Comparison of ENCODE assay signal across 19 cellular contexts in genomic region chr22:16818538-16818937, GRCh38. TPM values are rescaled to one million over a fixed set of nuclear protein-coding genes. Genes with fewer than 3 reads are reported as not detected.
DNase-seq lines count a peak whose midpoint lies in the region; ATAC-seq, FAIRE-seq and TF ChIP-seq lines count a peak whose summit lies in the region.
"Had no signal": no experiment of that assay in that cellular context is flagged by ENCODE, and none has a peak within 500 bp of the region (broad histone marks: within the 10 kb centered on the region; RNA-seq: fewer than 3 reads in every experiment).

No MANE protein-coding gene starts in this region.

- H3K27ac ChIP-seq in K562 (ENCODE audit: extremely low read depth, low read depth, low read length) = no peak overlapping the region
- H3K27ac ChIP-seq: BLaER1 had no signal

- no TSS peak for BruUV-seq in K562 (replicated peaks; lab: Mats Ljungman, UMichigan)

- no peak for DNase-seq in Right ventricle myocardium inferior (ENCODE audit: missing footprints)
- DNase-seq in left ventricle myocardium superior = no peak
- DNase-seq in NAMALWA (ENCODE audit: low spot score) = peak; percentile 5
- peak in 3 of 4 experiments; percentile 14 to 29 (median 27) for DNase-seq in K562 (ENCODE audit: extremely low read depth in 1 of 4, low spot score in 3 of 4)
- no peak for DNase-seq in natural killer cell
- no peak for DNase-seq in NCI-H446 (lab: John Stamatoyannopoulos, UW)
- DNase-seq in NCI-H2107 treated with DMSO at 0.1 percent for 48 hours (lab: John Stamatoyannopoulos, UW; ENCODE audit: unreplicated experiment) = no peak
- DNase-seq: 8988T; AML-193; CD4-positive, alpha-beta T cell; DMS79; EL; GOT3 had no signal

- H3K9ac ChIP-seq in K562 (ENCODE audit: insufficient read depth in 1 of 2, low read depth in 2 of 2, low read length in 2 of 2) = no peak overlapping the region
- H3K9ac ChIP-seq: BLaER1 had no signal

- no peaks in the 10 kb centered on the region for H3K4me1 Mint-ChIP-seq in natural killer cell

- H3K4me1 ChIP-seq in K562 (replicated peaks in 1 of 2; ENCODE audit: control insufficient read depth in 2 of 2, insufficient read depth in 2 of 2, low read length in 2 of 2) = no peaks in the 10 kb centered on the region
- H3K4me1 ChIP-seq: HAP-1 had no signal

- ATAC-seq in Right ventricle myocardium inferior (peak; percentile 31), left ventricle myocardium superior (no peak), K562 (peak; percentile 47), natural killer cell (no peak)
- ATAC-seq: HepG2 had no signal

- no peaks in the 10 kb centered on the region for H3K36me3 Mint-ChIP-seq in natural killer cell

- H3K4me2 ChIP-seq in K562 (ENCODE audit: insufficient read depth, low read length) = no peak overlapping the region

- intact Hi-C loops in Right ventricle myocardium inferior (cut with DNase I) = no loop called here
- intact Hi-C loops in left ventricle myocardium superior (cut with micrococcal nuclease) = no loop called here
- intact Hi-C loops in K562 (cut with micrococcal nuclease) = no loop called here
- intact Hi-C loops in natural killer cell (cut with micrococcal nuclease) = no loop called here

- no peaks in the 10 kb centered on the region; the same call in 1 of the 2 replicates for H3K9me3 ChIP-seq in K562 (replicated peaks; ENCODE audit: control insufficient read depth, insufficient read depth, low read depth, low read length)
- H3K9me3 ChIP-seq: HAP-1 had no signal

- no peak for FAIRE-seq in K562 (lab: Jason Lieb, UNC)
- FAIRE-seq: G401.6, GM12891, HepG2, HTR-8/SVneo had no signal

- POLR2A ChIA-PET in K562 (lab: Yijun Ruan, JAX) = interaction anchor here (0.8 to 1.5 kb wide), 4 partner anchors 9 to 23 kb away, joined by 3 to 6 read pairs (median 4); no protein-coding TSS in a partner anchor

- H3K27me3 Mint-ChIP-seq in natural killer cell (ENCODE audit: low read depth in 2 of 2) = peaks cover 7 to 18% of the 10 kb centered on the region in 2 donors

- no peaks in the 10 kb centered on the region for H3K9me1 ChIP-seq in K562 (ENCODE audit: control insufficient read depth, insufficient read depth, low read length)

- H3K4me3 ChIP-seq in K562 = no peak overlapping the region
- H3K4me3 ChIP-seq: BLaER1, HAP-1 had no signal

- WGBS in K562 (ENCODE audit: insufficient coverage, low coverage, missing lambda C conversion rate) = 76% methylated on average over 2 of the region's 2 CpGs

- H3K27ac Mint-ChIP-seq in natural killer cell = no peak overlapping the region
- H3K27ac Mint-ChIP-seq: CD4-positive, alpha-beta T cell had no signal

- H3K79me2 ChIP-seq in K562 (ENCODE audit: control insufficient read depth, insufficient read depth, low read length) = 0 out of 3 replicates have a peak, but pooled peaks cover 10% of the 10 kb centered on the region

- H4K20me1 ChIP-seq in K562 (replicated peaks; ENCODE audit: control insufficient read depth, insufficient read depth, low read length) = no peaks in the 10 kb centered on the region
- H4K20me1 ChIP-seq: BLaER1 had no signal

- H3K36me3 ChIP-seq in K562 (ENCODE audit: control insufficient read depth, insufficient read depth, low read length) = peaks cover 41% of the 10 kb centered on the region
- H3K36me3 ChIP-seq: BLaER1, HAP-1 had no signal

- in situ Hi-C loops in K562 (cut with MboI) = no loop called here

- TF ChIP-seq CTCF in K562 (IDR thresholded peaks at IDR 0.05 in 2 of 3, conservative IDR thresholded peaks at IDR 0.05 in 1 of 3; ENCODE audit: insufficient read depth in 2 of 3, low read depth in 1 of 3, low read length in 3 of 3) = no peak
- TF ChIP-seq CTCF in natural killer cell (IDR thresholded peaks at IDR 0.05) = no peak

- CTCF ChIA-PET in K562 (lab: Yijun Ruan, JAX; ENCODE audit: low intra/inter-chr PET ratio) = no interaction called here

- no peak for TF ChIP-seq RAD21 in K562 (CRISPR knock-in tag; conservative IDR thresholded peaks at IDR 0.05 in 1 of 2, IDR thresholded peaks at IDR 0.05 in 1 of 2)

- H3K4me3 Mint-ChIP-seq in natural killer cell = no peak overlapping the region
- H3K4me3 Mint-ChIP-seq: CD4-positive, alpha-beta T cell had no signal

- no peak overlapping the region for H2AFZ ChIP-seq in K562 (ENCODE audit: low read depth, low read length)

- 0 out of 2 replicates have a peak, but pooled peaks have one; percentile 43 for TF ChIP-seq POLR2A in K562 (conservative IDR thresholded peaks at IDR 0.05)

- H3K27me3 ChIP-seq in K562 (ENCODE audit: control insufficient read depth in 2 of 2, insufficient read depth in 2 of 2, low read length in 2 of 2) = no peaks in the 10 kb centered on the region
- H3K27me3 ChIP-seq: BLaER1 had no signal

- peaks cover 0 to 2% of the 10 kb centered on the region in 2 donors for H3K9me3 Mint-ChIP-seq in natural killer cell

- TF ChIP-seq EP300 in K562 (IDR thresholded peaks at IDR 0.05; ENCODE audit: low read length) = no peak

TF ChIP-seq in K562, 482 proteins besides CTCF, POLR2A, EP300 and RAD21:
- TF ChIP-seq ZFP30 (CRISPR knock-in tag; IDR thresholded peaks at IDR 0.05; ENCODE audit: borderline replicate concordance) (no peak), TAF1 (IDR thresholded peaks at IDR 0.05; ENCODE audit: control insufficient read depth, extremely low read depth, insufficient read depth, low read length, severe bottlenecking) (no peak), ZBED1 (IDR thresholded peaks at IDR 0.05) (no peak), OTX1 (CRISPR knock-in tag; IDR thresholded peaks at IDR 0.05) (0 out of 2 replicates have a peak, but pooled peaks have one; percentile 17), POLR2AphosphoS5 (IDR thresholded peaks at IDR 0.05; ENCODE audit: control insufficient read depth, insufficient read depth, low read depth, low read length) (0 out of 2 replicates have a peak, but pooled peaks have one; percentile 23)

RNA-seq across cellular contexts. Expression of gene XKR3, which starts 6.7 kb away (rescaled TPM):
- total RNA-seq in Right ventricle myocardium inferior (not detected), left ventricle myocardium superior (not detected), K562 (2014; rRNA removed) (3.5 and 3.6 TPM in 2 replicates), K562 (2014; rRNA removed; fragmentation: Illumina TruSeq; extraction: Trizol) (10.0 and 10.5 TPM in 2 replicates), K562 (2015; rRNA removed; fragmentation: Illumina TruSeq; extraction: Trizol) (8.8 and 9.2 TPM in 2 replicates), K562 (2021) (11.3 and 11.5 TPM in 2 replicates), natural killer cell (not detected)
- 16.1 and 61.9 TPM in 2 replicates for total RNA-seq in K562 (2011; cell fraction: chromatin; rRNA removed; ENCODE audit: low replicate concordance)
- total RNA-seq in K562 (2011; cell fraction: nucleolus; rRNA removed) = 10.8 and 13.3 TPM in 2 replicates
- 27.7 and 41.4 TPM in 2 replicates for total RNA-seq in K562 (2011; cell fraction: nucleoplasm; rRNA removed)
- polyA plus RNA-seq in K562 (2011; rRNA removed) (6.1 and 6.8 TPM in 2 replicates), K562 (2014; fragmentation: Illumina TruSeq; extraction: Trizol) (6.9 and 7.1 TPM in 2 replicates), K562 (2014; fragmentation: Nextera tagmentation; extraction: Ambion mirVana) (1 to 10 TPM; 3.7 to 5.1 TPM), K562 (2014; rRNA removed) (11.1 and 11.2 TPM in 2 replicates)
- polyA plus RNA-seq in K562 (2011; cell fraction: cytosol; rRNA removed) = 1.0 and 3.2 TPM in 2 replicates
- 9.4 and 15.7 TPM in 2 replicates for polyA plus RNA-seq in K562 (2011; cell fraction: nucleus; rRNA removed)
- 5.1 and 6.2 TPM in 2 replicates for polyA plus RNA-seq in K562 (2012)
- polyA minus RNA-seq in K562 (2011; rRNA and poly(A)+ RNA removed) = 14.8 and 18.2 TPM in 2 replicates
- 6.2 and 6.5 TPM in 2 replicates for polyA minus RNA-seq in K562 (2011; cell fraction: cytosol; rRNA and poly(A)+ RNA removed)
- polyA minus RNA-seq in K562 (2011; cell fraction: nucleus; rRNA and poly(A)+ RNA removed) = 10.2 and 19.5 TPM in 2 replicates
- total RNA-seq: CD4-positive, alpha-beta T cell; HepG2 had no signal
- polyA plus RNA-seq: HepG2 had no signal

Comparison
In these comparisons a context has a peak if more than half of its experiments do, and no peak if none do; other contexts are left out.
1. ATAC-seq: peak in Right ventricle myocardium inferior (single experiment) and K562 (single experiment); none in left ventricle myocardium superior (single experiment) and natural killer cell (0 of 3).
2. DNase-seq: peak in NAMALWA (single experiment) and K562 (3 of 4); none in Right ventricle myocardium inferior (single experiment), left ventricle myocardium superior (single experiment), natural killer cell (single experiment), NCI-H446 (0 of 2) and NCI-H2107 treated with DMSO at 0.1 percent for 48 hours (single experiment).